ENCODE assay signal across 10 cellular contexts in genomic region chr18:13801260-13801601, GRCh38. TPM values are rescaled to one million over a fixed set of nuclear protein-coding genes. Genes with fewer than 3 reads are reported as not detected.
DNase-seq lines count a peak whose midpoint lies in the region; ATAC-seq and TF ChIP-seq lines count a peak whose summit lies in the region.
"Had no signal": no experiment of that assay in that cellular context is flagged by ENCODE, and none has a peak within 500 bp of the region (broad histone marks: within the 10 kb centered on the region; RNA-seq: fewer than 3 reads in every experiment).

No MANE protein-coding gene starts in this region.

- H3K27ac ChIP-seq in tibial artery: no peak overlapping the region

- no peak for ATAC-seq in activated T-cell treated with anti-CD3 and anti-CD28 coated beads, Interleukin-2, amount 50 U/mL, for 72 hours (replicated peaks in 1 of 2)
- ATAC-seq in HG02759 (IDR thresholded peaks at IDR 0.05; ENCODE audit: unreplicated experiment): no peak

- no peaks in the 10 kb centered on the region for H3K9me3 Mint-ChIP-seq in activated T-cell treated with anti-CD3 and anti-CD28 coated beads, Interleukin-2, amount 50 U/mL, for 72 hours
- H3K9me3 Mint-ChIP-seq in dendritic cell treated with granulocyte-macrophage colony-stimulating factor and Interleukin-4, amounts not matched to agents 40 ng/mL and 50 ng/mL, for 4 days: no peaks in the 10 kb centered on the region
- peaks cover 5% of the 10 kb centered on the region for H3K9me3 Mint-ChIP-seq in mesothelial cell of epicardium

- H3K36me3 Mint-ChIP-seq in activated T-cell treated with anti-CD3 and anti-CD28 coated beads, Interleukin-2, amount 50 U/mL, for 72 hours (ENCODE audit: insufficient read depth in 2 of 2): no peaks in the 10 kb centered on the region
- H3K36me3 Mint-ChIP-seq in dendritic cell treated with granulocyte-macrophage colony-stimulating factor and Interleukin-4, amounts not matched to agents 40 ng/mL and 50 ng/mL, for 4 days (ENCODE audit: low read depth): no peaks in the 10 kb centered on the region
- no peaks in the 10 kb centered on the region for H3K36me3 Mint-ChIP-seq in mesothelial cell of epicardium

- peaks cover 61% of the 10 kb centered on the region for H3K27me3 Mint-ChIP-seq in activated T-cell treated with anti-CD3 and anti-CD28 coated beads, Interleukin-2, amount 50 U/mL, for 72 hours (ENCODE audit: low read depth)
- peaks cover 66% of the 10 kb centered on the region for H3K27me3 Mint-ChIP-seq in dendritic cell treated with granulocyte-macrophage colony-stimulating factor and Interleukin-4, amounts not matched to agents 40 ng/mL and 50 ng/mL, for 4 days
- peaks cover 53% of the 10 kb centered on the region for H3K27me3 Mint-ChIP-seq in mesothelial cell of epicardium (ENCODE audit: low read depth)

- intact Hi-C loops in dendritic cell treated with granulocyte-macrophage colony-stimulating factor and Interleukin-4, amounts not matched to agents 40 ng/mL and 50 ng/mL, for 4 days (cut with micrococcal nuclease): no loop called here
- intact Hi-C loops in tibial artery (cut with DNase I; ENCODE audit: low total_unique reads): no loop called here

- H3K9me3 ChIP-seq in tibial artery: no peaks in the 10 kb centered on the region
- H3K9me3 ChIP-seq: BE2C had no signal

- H3K36me3 ChIP-seq in tibial artery: no peaks in the 10 kb centered on the region
- H3K36me3 ChIP-seq: BE2C had no signal

- H3K4me3 Mint-ChIP-seq in activated T-cell treated with anti-CD3 and anti-CD28 coated beads, Interleukin-2, amount 50 U/mL, for 72 hours: peak overlapping the region; percentile 71 to 77
- peak overlapping the region; percentile 48 for H3K4me3 Mint-ChIP-seq in dendritic cell treated with granulocyte-macrophage colony-stimulating factor and Interleukin-4, amounts not matched to agents 40 ng/mL and 50 ng/mL, for 4 days
- H3K4me3 Mint-ChIP-seq in mesothelial cell of epicardium: peak overlapping the region; percentile 56

- H3K4me1 Mint-ChIP-seq in activated T-cell treated with anti-CD3 and anti-CD28 coated beads, Interleukin-2, amount 50 U/mL, for 72 hours (ENCODE audit: low read depth): peaks cover 8% of the 10 kb centered on the region
- H3K4me1 Mint-ChIP-seq in dendritic cell treated with granulocyte-macrophage colony-stimulating factor and Interleukin-4, amounts not matched to agents 40 ng/mL and 50 ng/mL, for 4 days (ENCODE audit: low read depth): peaks cover 11% of the 10 kb centered on the region
- H3K4me1 Mint-ChIP-seq in mesothelial cell of epicardium: peaks cover 20% of the 10 kb centered on the region

- peak overlapping the region; percentile 27 to 37 for H3K4me3 ChIP-seq in tibial artery

- peaks cover 0 to 9% (median 3%) of the 10 kb centered on the region in 4 donors for H3K4me1 ChIP-seq in tibial artery
- H3K4me1 ChIP-seq: BE2C had no signal

- no peak overlapping the region for H3K27ac Mint-ChIP-seq in activated T-cell treated with anti-CD3 and anti-CD28 coated beads, Interleukin-2, amount 50 U/mL, for 72 hours
- no peak overlapping the region for H3K27ac Mint-ChIP-seq in dendritic cell treated with granulocyte-macrophage colony-stimulating factor and Interleukin-4, amounts not matched to agents 40 ng/mL and 50 ng/mL, for 4 days
- no peak overlapping the region for H3K27ac Mint-ChIP-seq in mesothelial cell of epicardium

- H3K27me3 ChIP-seq in tibial artery: peaks cover 0 to 34% of the 10 kb centered on the region in 2 donors

- no peak for TF ChIP-seq CTCF in mesothelial cell of epicardium (IDR thresholded peaks at IDR 0.05; ENCODE audit: unreplicated experiment)
- no peak for TF ChIP-seq CTCF in tibial artery (IDR thresholded peaks at IDR 0.05)

- no peak for DNase-seq in activated T-cell treated with anti-CD3 and anti-CD28 coated beads, Interleukin-2, amount 50 U/mL, for 72 hours
- DNase-seq in activated T-cell treated with anti-CD3 and anti-CD28 coated beads, Interleukin-2, amount 50 U/mL, for 48 hours: no peak
- DNase-seq in mesothelial cell of epicardium (ENCODE audit: low spot score in 2 of 2, unreplicated experiment in 2 of 2): no peak
- no peak for DNase-seq in tibial artery
- DNase-seq in SW480 (ENCODE audit: low spot score): no peak
- DNase-seq in RKO (ENCODE audit: low spot score): no peak
- DNase-seq: NCI-H1048 had no signal

RNA-seq across cellular contexts. Expression of gene MC5R, which starts 22.7 kb away (rescaled TPM):
- total RNA-seq in activated T-cell treated with anti-CD3 and anti-CD28 coated beads, Interleukin-2, amount 50 U/mL, for 72 hours: not detected
- not detected in 3 replicates for total RNA-seq in mesothelial cell of epicardium
